8 cellular contexts compared by ENCODE assay signal in the genomic region with DNA sequence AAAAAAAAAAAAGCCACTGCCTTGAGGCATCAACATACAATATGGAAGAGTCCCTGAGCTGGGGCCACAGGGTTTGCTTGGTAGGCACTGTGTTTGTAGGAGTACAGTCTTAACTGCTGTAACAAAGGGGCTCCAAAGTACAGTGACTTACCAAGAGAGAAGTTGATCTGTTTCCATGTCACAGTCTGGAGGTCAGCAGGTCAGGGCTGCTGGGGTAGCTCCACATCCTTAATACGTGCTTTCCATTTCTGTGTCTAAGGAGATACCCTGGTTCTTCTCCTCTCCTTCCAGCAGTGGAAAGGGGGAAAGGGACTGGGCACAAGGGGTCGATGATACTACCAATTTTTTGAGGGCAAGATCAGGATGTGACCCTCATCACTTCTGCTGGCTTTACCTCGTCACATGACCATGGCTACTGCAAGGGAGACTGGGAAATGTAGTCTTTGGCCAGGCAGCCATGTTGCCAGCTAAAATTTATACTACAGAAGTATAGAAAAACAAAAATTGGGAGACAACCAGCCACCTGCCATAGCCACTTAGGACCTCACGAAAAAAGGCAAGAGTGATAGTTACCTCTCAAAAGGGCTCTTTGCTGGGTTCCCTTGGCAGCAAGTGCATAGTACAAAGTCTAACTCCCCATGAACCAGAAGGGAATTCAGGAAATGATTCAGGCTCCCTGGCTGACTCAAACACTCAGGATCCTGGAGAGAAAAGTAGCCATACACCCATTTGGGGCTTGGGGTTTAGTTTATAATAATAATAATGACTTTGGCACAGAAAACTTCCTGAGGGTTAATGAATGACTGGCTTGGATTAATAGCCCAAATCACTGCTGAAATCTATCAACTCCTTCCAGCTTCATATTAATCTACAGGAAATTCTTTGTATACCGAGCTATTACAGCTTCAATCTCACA. TPM values are rescaled to one million over a fixed set of nuclear protein-coding genes. Genes with fewer than 3 reads are reported as not detected.
A peak's percentile ranks its signal among the peaks of the same experiment; 100 is the strongest.
DNase-seq lines count a peak whose midpoint lies in the region; ATAC-seq and TF ChIP-seq lines count a peak whose summit lies in the region.

No MANE protein-coding gene starts in this region.

- H4K20me1 ChIP-seq in SK-N-SH (ENCODE audit: insufficient read depth), result no peaks in the 10 kb centered on the region

- peak overlapping the region; percentile 48 for H4K8ac ChIP-seq in trophoblast cell (ENCODE audit: low read depth, low read length)

- ATAC-seq in GM21723 (IDR thresholded peaks at IDR 0.05; ENCODE audit: unreplicated experiment) (peak; percentile 88), HG03565 (IDR thresholded peaks at IDR 0.05; ENCODE audit: unreplicated experiment) (no peak), HG03135 (IDR thresholded peaks at IDR 0.05; ENCODE audit: unreplicated experiment) (no peak), HG02610 (IDR thresholded peaks at IDR 0.05; ENCODE audit: unreplicated experiment) (no peak)

- peak in 1 of 2 experiments; percentile 75; a peak in 2 of 4 replicates for TF ChIP-seq EP300 in SK-N-SH (IDR thresholded peaks at IDR 0.05; ENCODE audit: borderline replicate concordance in 1 of 2, low read depth in 1 of 2, low read length in 1 of 2)

- H3K18ac ChIP-seq in trophoblast cell (ENCODE audit: low read length), result no peak overlapping the region

- H3K36me3 ChIP-seq in SK-N-SH (replicated peaks in 1 of 2; ENCODE audit: control insufficient read depth in 1 of 2, insufficient read depth in 2 of 2, low read length in 1 of 2) (no peaks in the 10 kb centered on the region), trophoblast cell (ENCODE audit: control insufficient read depth in 1 of 2, insufficient read depth in 2 of 2, low read length in 2 of 2) (peaks cover 0 to 2% of the 10 kb centered on the region in 2 experiments)

- no peak overlapping the region for H2BK120ac ChIP-seq in trophoblast cell (ENCODE audit: insufficient read depth, low read length, poor library complexity)

- H3K9me3 ChIP-seq in AG04450 (ENCODE audit: control insufficient read depth, insufficient read depth, low read length) (no peaks in the 10 kb centered on the region), SK-N-SH (no peaks in the 10 kb centered on the region), trophoblast cell (ENCODE audit: insufficient read depth, low read depth, low read length) (no peaks in the 10 kb centered on the region)

- H2BK12ac ChIP-seq in trophoblast cell (ENCODE audit: low read length), result peak overlapping the region; percentile 54

- no peak overlapping the region for H4K12ac ChIP-seq in trophoblast cell (ENCODE audit: low read depth, low read length)

- POLR2A ChIA-PET in AG04450 (lab: Yijun Ruan, JAX), result interaction anchor here (0.9 kb wide), 1 partner anchor 8 kb away, joined by 3 read pairs; no protein-coding TSS in a partner anchor
- POLR2A ChIA-PET in SK-N-SH (lab: Yijun Ruan, JAX), result no interaction called here

- 29% methylated on average over 5 of the region's 5 CpGs for WGBS in SK-N-SH (ENCODE audit: low lambda C conversion rate)
- WGBS in trophoblast cell (ENCODE audit: extremely low coverage, insufficient coverage, insufficient read length), result no CpG with 5 or more reads among the region's 5 CpGs

- H3K9ac ChIP-seq in SK-N-SH, result peak overlapping the region; percentile 29; the same call in 1 of the 2 replicates
- H3K9ac ChIP-seq in trophoblast cell (ENCODE audit: low read length), result no peak overlapping the region

- H3K79me2 ChIP-seq in SK-N-SH (ENCODE audit: insufficient read depth) (no peaks in the 10 kb centered on the region), trophoblast cell (ENCODE audit: control insufficient read depth, insufficient read depth, low read length, poor library complexity) (no peaks in the 10 kb centered on the region)

- TF ChIP-seq RAD21 in SK-N-SH (IDR thresholded peaks at IDR 0.05; ENCODE audit: low read length), result no peak

- no peak overlapping the region for H2AK5ac ChIP-seq in trophoblast cell (ENCODE audit: low read length)

- CTCF ChIA-PET in AG04450 (lab: Charles Lee) (interaction anchor here (0.8 to 1.2 kb wide), 3 partner anchors 29 to 363 kb away, joined by 3 to 4 read pairs (median 3); no protein-coding TSS in a partner anchor), SK-N-SH (lab: Yijun Ruan, JAX) (interaction anchor here (0.7 to 3.9 kb wide), 4 partner anchors 8 to 380 kb away, joined by 3 to 17 read pairs (median 4); no protein-coding TSS in a partner anchor)

- H3K27me3 ChIP-seq in AG04450 (ENCODE audit: control insufficient read depth, insufficient read depth, low read length) (no peaks in the 10 kb centered on the region), SK-N-SH (ENCODE audit: insufficient read depth) (no peaks in the 10 kb centered on the region), trophoblast cell (ENCODE audit: insufficient read depth, low read length) (no peaks in the 10 kb centered on the region)

- no peak overlapping the region for H3K23ac ChIP-seq in trophoblast cell (ENCODE audit: low read length)

- peak overlapping the region; percentile 5 for H4K91ac ChIP-seq in trophoblast cell (ENCODE audit: low read depth, low read length)

- no peak for DNase-seq in AG04450 (ENCODE audit: low read depth, low spot score)
- DNase-seq in SK-N-SH, result no peak
- DNase-seq in fibroblast of the aortic adventitia (ENCODE audit: low read depth), result peak; percentile 81
- no peak for DNase-seq in trophoblast cell

- peaks cover 21% of the 10 kb centered on the region for H3F3A ChIP-seq in SK-N-SH (replicated peaks; ENCODE audit: insufficient read depth)

- no peak overlapping the region for H3K4ac ChIP-seq in trophoblast cell (ENCODE audit: low read depth, low read length)

- no peak overlapping the region for H3K14ac ChIP-seq in trophoblast cell (ENCODE audit: low read length)

- H2AFZ ChIP-seq in SK-N-SH (ENCODE audit: low read depth) (peak overlapping the region; percentile 99), trophoblast cell (ENCODE audit: insufficient read depth, low read length, poor library complexity) (peak overlapping the region; percentile 50)

- H3K79me1 ChIP-seq in trophoblast cell (ENCODE audit: low read length), result no peaks in the 10 kb centered on the region

- H3K27ac ChIP-seq in AG04450 (ENCODE audit: low read depth, low read length), result peak overlapping the region; percentile 78
- H3K27ac ChIP-seq in SK-N-SH (ENCODE audit: low read depth in 2 of 2, low read length in 1 of 2), result peak overlapping the region; percentile 67 to 89; a peak in 3 of 4 replicates
- H3K27ac ChIP-seq in trophoblast cell (ENCODE audit: low read depth, low read length), result no peak overlapping the region

- H3K4me1 ChIP-seq in SK-N-SH (ENCODE audit: control insufficient read depth in 1 of 2, insufficient read depth in 2 of 2, low read depth in 1 of 2, low read length in 1 of 2) (peaks cover 0 to 43% of the 10 kb centered on the region in 2 experiments; a peak in 3 of 4 replicates), trophoblast cell (ENCODE audit: control insufficient read depth in 1 of 2, insufficient read depth in 2 of 2, low read length in 2 of 2) (peaks cover 0 to 6% of the 10 kb centered on the region in 2 experiments)

- no peak overlapping the region for H2BK5ac ChIP-seq in trophoblast cell (ENCODE audit: low read depth, low read length, poor library complexity)

- H3K4me2 ChIP-seq in SK-N-SH, result peak overlapping the region; percentile 66
- no peak overlapping the region for H3K4me2 ChIP-seq in trophoblast cell (ENCODE audit: low read length)

- no peaks in the 10 kb centered on the region for H3K9me2 ChIP-seq in SK-N-SH

- TF ChIP-seq CTCF in AG04450 (IDR thresholded peaks at IDR 0.05; ENCODE audit: low read depth, low read length), result no peak
- no peak for TF ChIP-seq CTCF in SK-N-SH (IDR thresholded peaks at IDR 0.05)
- no peak for TF ChIP-seq CTCF in fibroblast of the aortic adventitia (IDR thresholded peaks at IDR 0.05; ENCODE audit: insufficient read depth, low read length)

- H3K4me3 ChIP-seq in AG04450 (ENCODE audit: low read depth, low read length) (no peak overlapping the region), SK-N-SH (ENCODE audit: low read depth in 2 of 2, low read length in 1 of 2) (peak overlapping the region in 1 of 2 experiments; percentile 39; a peak in 1 of 4 replicates), fibroblast of the aortic adventitia (ENCODE audit: low read depth, low read length) (peak overlapping the region; percentile 10), trophoblast cell (ENCODE audit: low read depth, low read length) (no peak overlapping the region)

TF ChIP-seq in SK-N-SH, 30 proteins besides CTCF, POLR2A, EP300 and RAD21 (continues in another document):
- TF ChIP-seq CHD2 (IDR thresholded peaks at IDR 0.05; ENCODE audit: low read length, partially characterized antibody) (no peak), YY1 (IDR thresholded peaks at IDR 0.05; ENCODE audit: low read depth) (peak; percentile 94), TCF12 (IDR thresholded peaks at IDR 0.05) (peak; percentile 76), ELF1 (IDR thresholded peaks at IDR 0.05) (0 out of 2 replicates have a peak, but pooled peaks have one; percentile 14), FOXM1 (IDR thresholded peaks at IDR 0.05; ENCODE audit: low read depth) (peak; percentile 75; the same call in 1 of the 2 replicates), GATA2 (CRISPR knock-in tag; IDR thresholded peaks at IDR 0.05) (no peak), TEAD4 (IDR thresholded peaks at IDR 0.05; ENCODE audit: borderline replicate concordance, insufficient read depth) (peak; percentile 79), SIN3A (IDR thresholded peaks at IDR 0.05; ENCODE audit: borderline replicate concordance, low read depth, low read length) (peak; percentile 66; the same call in 1 of the 2 replicates), RFX5 (IDR thresholded peaks at IDR 0.05; ENCODE audit: low read length) (no peak)
- TF ChIP-seq, protein P1, sequence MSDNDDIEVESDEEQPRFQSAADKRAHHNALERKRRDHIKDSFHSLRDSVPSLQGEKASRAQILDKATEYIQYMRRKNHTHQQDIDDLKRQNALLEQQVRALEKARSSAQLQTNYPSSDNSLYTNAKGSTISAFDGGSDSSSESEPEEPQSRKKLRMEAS (IDR thresholded peaks at IDR 0.05; ENCODE audit: low read depth), result no peak
- TF ChIP-seq, protein P2, sequence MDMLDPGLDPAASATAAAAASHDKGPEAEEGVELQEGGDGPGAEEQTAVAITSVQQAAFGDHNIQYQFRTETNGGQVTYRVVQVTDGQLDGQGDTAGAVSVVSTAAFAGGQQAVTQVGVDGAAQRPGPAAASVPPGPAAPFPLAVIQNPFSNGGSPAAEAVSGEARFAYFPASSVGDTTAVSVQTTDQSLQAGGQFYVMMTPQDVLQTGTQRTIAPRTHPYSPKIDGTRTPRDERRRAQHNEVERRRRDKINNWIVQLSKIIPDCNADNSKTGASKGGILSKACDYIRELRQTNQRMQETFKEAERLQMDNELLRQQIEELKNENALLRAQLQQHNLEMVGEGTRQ (IDR thresholded peaks at IDR 0.05; ENCODE audit: borderline replicate concordance, low read depth, low read length), result peak; percentile 63

RNA-seq across cellular contexts. Expression of a gene that starts 52.7 kb away (rescaled TPM):
- polyA plus RNA-seq in AG04450 (2011; rRNA removed) (300 and 365 TPM in 2 replicates), SK-N-SH (2012; rRNA removed) (148 and 167 TPM in 2 replicates)
- polyA minus RNA-seq in AG04450 (2011; rRNA and poly(A)+ RNA removed), result 40.1 and 58.9 TPM in 2 replicates
- 191 and 217 TPM in 2 replicates for polyA plus RNA-seq in SK-N-SH (2012; cell fraction: cytosol; rRNA removed)
- polyA plus RNA-seq in SK-N-SH (2012; cell fraction: nucleus; rRNA removed), result 53.4 and 58.6 TPM in 2 replicates
- 107 and 304 TPM in 2 replicates for total RNA-seq in fibroblast of the aortic adventitia (ENCODE audit: low replicate concordance)
- 330 and 331 TPM in 2 replicates for polyA plus RNA-seq in trophoblast cell (2013)
